In genomic region chr19:10416380-10417257, GRCh38 we compare ENCODE assay signal across 8 cellular contexts. TPM values are rescaled to one million over a fixed set of nuclear protein-coding genes. Genes with fewer than 3 reads are reported as not detected.
DNase-seq lines count a peak whose midpoint lies in the region; ATAC-seq and TF ChIP-seq lines count a peak whose summit lies in the region.

No MANE protein-coding gene starts in this region.

- H3K9me3 ChIP-seq in DOHH2 (ENCODE audit: control insufficient read depth, insufficient read depth, low read length) (peaks cover 4% of the 10 kb centered on the region; the same call in 1 of the 2 replicates), thymus (ENCODE audit: control insufficient read depth) (no peaks in the 10 kb centered on the region)

- peaks cover 63% of the 10 kb centered on the region for H3K79me2 ChIP-seq in DOHH2 (ENCODE audit: control insufficient read depth, low read length)

- H3K4me2 ChIP-seq in DOHH2 (ENCODE audit: low read length): peak overlapping the region; percentile 80

- peaks cover 32% of the 10 kb centered on the region for H3K4me1 Mint-ChIP-seq in osteocyte (ENCODE audit: unreplicated experiment)

- H3K27me3 ChIP-seq in DOHH2 (ENCODE audit: control insufficient read depth, low read length): no peaks in the 10 kb centered on the region
- peaks cover 50% of the 10 kb centered on the region for H3K27me3 ChIP-seq in thymus (ENCODE audit: control insufficient read depth, insufficient read depth)

- H3K9me2 ChIP-seq in DOHH2 (replicated peaks; ENCODE audit: control insufficient read depth, low read length): no peaks in the 10 kb centered on the region

- H3F3A ChIP-seq in DOHH2 (ENCODE audit: control insufficient read depth, insufficient read depth): peaks cover 44% of the 10 kb centered on the region

- peak overlapping the region; percentile 71 for H3K4me3 Mint-ChIP-seq in osteocyte (ENCODE audit: unreplicated experiment)

- no peaks in the 10 kb centered on the region for H3K36me3 Mint-ChIP-seq in osteocyte (ENCODE audit: unreplicated experiment)

- H3K27ac Mint-ChIP-seq in osteocyte (ENCODE audit: unreplicated experiment): peak overlapping the region; percentile 89

- H3K27me3 Mint-ChIP-seq in osteocyte (ENCODE audit: unreplicated experiment): peaks cover 39% of the 10 kb centered on the region

- H3K9me3 Mint-ChIP-seq in osteocyte (ENCODE audit: unreplicated experiment): no peaks in the 10 kb centered on the region

- peak; percentile 27 for ATAC-seq in GM21619 (IDR thresholded peaks at IDR 0.05; ENCODE audit: unreplicated experiment)

- H3K27ac ChIP-seq in DOHH2 (ENCODE audit: low read depth, low read length): peak overlapping the region; percentile 92
- H3K27ac ChIP-seq in thymus (ENCODE audit: low read depth): peak overlapping the region; percentile 13

- H3K4me3 ChIP-seq in DOHH2 (ENCODE audit: low read length) (peak overlapping the region; percentile 88), thymus (ENCODE audit: low read length) (peak overlapping the region; percentile 55)

- H3K4me1 ChIP-seq in DOHH2 (ENCODE audit: control insufficient read depth, low read length) (peaks cover 77% of the 10 kb centered on the region), thymus (ENCODE audit: control insufficient read depth, insufficient read depth, low read length) (peaks cover 26% of the 10 kb centered on the region)

- 4% methylated on average over 67 of the region's 67 CpGs for WGBS in thymus

- H4K20me1 ChIP-seq in DOHH2 (ENCODE audit: control insufficient read depth, insufficient read depth, low read depth, low read length): peaks cover 5% of the 10 kb centered on the region; the same call in 1 of the 2 replicates

- in situ Hi-C loops in SK-MEL-5 (cut with HindIII; ENCODE audit: low pct_unique_long_range_greater_than_20kb, low sequenced_read_pairs): no loop called here

- TF ChIP-seq CTCF in DOHH2 (IDR thresholded peaks at IDR 0.05; ENCODE audit: low read depth, low read length, poor library complexity, severe bottlenecking) (peak; percentile 96), osteocyte (IDR thresholded peaks at IDR 0.05) (peak; percentile 81)

- H3K36me3 ChIP-seq in DOHH2 (ENCODE audit: control insufficient read depth, low read length) (peaks cover 43% of the 10 kb centered on the region), thymus (ENCODE audit: control insufficient read depth, insufficient read depth) (no peaks in the 10 kb centered on the region)

- DNase-seq in LoVo (ENCODE audit: low spot score) (peak; percentile 89), SK-MEL-5 (ENCODE audit: low read depth, low spot score) (peak; percentile 90), globus pallidus (ENCODE audit: low spot score) (peak; percentile 47), osteocyte (ENCODE audit: extremely low spot score, unreplicated experiment) (peak; percentile 95)
- peak; percentile 94 for DNase-seq in activated naive CD4-positive, alpha-beta T cell treated with Interleukin-2 at 50 U/mL for 16 hours

RNA-seq across cellular contexts. Expression of gene PDE4A, which starts 3.7 kb away (rescaled TPM):
- total RNA-seq in SK-MEL-5 (2014; rRNA removed; shearing (Covaris generic)): 1.5 and 2.5 TPM in 2 replicates
- polyA plus RNA-seq in SK-MEL-5 (2015; cell fraction: cytosol; rRNA removed): 6.1 and 7.6 TPM in 2 replicates
- 4.8 and 6.4 TPM in 2 replicates for polyA plus RNA-seq in SK-MEL-5 (2015; cell fraction: nucleus; rRNA removed)
- 12.4 and 12.7 TPM in 2 replicates for total RNA-seq in osteocyte
- polyA plus RNA-seq in thymus: 4.8 TPM

RNA-seq across cellular contexts. Expression of gene CDC37, which starts 13.3 kb away (rescaled TPM):
- 225 and 232 TPM in 2 replicates for total RNA-seq in SK-MEL-5 (2014; rRNA removed; shearing (Covaris generic))
- polyA plus RNA-seq in SK-MEL-5 (2015; cell fraction: cytosol; rRNA removed): 251 and 277 TPM in 2 replicates
- polyA plus RNA-seq in SK-MEL-5 (2015; cell fraction: nucleus; rRNA removed): 905 and 990 TPM in 2 replicates
- 143 and 148 TPM in 2 replicates for total RNA-seq in osteocyte
- polyA plus RNA-seq in thymus: 313 TPM

RNA-seq across cellular contexts. Expression of gene TYK2, which starts 36.2 kb away (rescaled TPM):
- total RNA-seq in SK-MEL-5 (2014; rRNA removed; shearing (Covaris generic)): 26.5 and 31.6 TPM in 2 replicates
- polyA plus RNA-seq in SK-MEL-5 (2015; cell fraction: cytosol; rRNA removed): 34.1 and 41.1 TPM in 2 replicates
- 436 and 495 TPM in 2 replicates for polyA plus RNA-seq in SK-MEL-5 (2015; cell fraction: nucleus; rRNA removed)
- 117 and 136 TPM in 2 replicates for total RNA-seq in osteocyte
- polyA plus RNA-seq in thymus: 291 TPM

Comparison
In these comparisons a context has a peak if more than half of its experiments do, and no peak if none do; other contexts are left out.
1. Peak in every context shown above with its lines: DNase-seq, ATAC-seq, H3K4me3 ChIP-seq and H3K27ac ChIP-seq.